23 cellular contexts compared by ENCODE assay signal in the genomic region with DNA sequence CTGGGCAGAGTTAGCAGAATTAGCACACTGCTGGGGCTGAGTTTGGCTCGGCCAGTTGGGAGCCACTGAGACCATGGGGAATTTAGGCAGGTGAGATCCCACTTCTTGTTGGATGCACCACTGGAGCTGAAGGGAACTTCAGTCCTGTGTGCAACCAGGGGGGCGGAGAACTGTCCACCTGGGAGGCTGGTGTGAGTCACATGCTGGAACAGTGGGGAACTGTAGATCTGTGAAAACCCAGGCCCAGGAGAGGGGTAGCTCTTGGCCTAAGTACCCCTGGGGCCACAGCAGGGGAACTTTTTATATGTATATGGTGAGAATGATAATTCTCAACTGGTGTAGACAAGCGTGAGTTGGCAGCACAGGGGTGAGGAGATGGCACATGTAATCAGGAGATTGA.
"Had no signal": no experiment of that assay in that cellular context is flagged by ENCODE, and none has a peak within 500 bp of the region (broad histone marks: within the 10 kb centered on the region; RNA-seq: fewer than 3 reads in every experiment).

No MANE protein-coding gene starts in this region.

- H3K4me3 ChIP-seq: MG63, SJSA1, SK-N-MC had no signal

- DNase-seq: IMR-90, Karpas-422, KG1, MG63, NCI-H1092, NCI-H1105 treated with DMSO at 0.1 percent for 48 hours, NCI-H1417 treated with DMSO at 0.1 percent for 48 hours, NCI-H146, NCI-H1694 treated with DMSO at 0.1 percent for 48 hours, NCI-H1930, NCI-H2081, NCI-H2107, NCI-H2227 treated with DMSO at 0.1 percent for 48 hours, NCI-H524, NCI-H526 treated with DMSO at 0.1 percent for 48 hours, NCI-H774, Right ventricle myocardium superior, RPMI8226, SIG-M5 had no signal

- H3K27me3 ChIP-seq: MG63, SJSA1 had no signal

- ATAC-seq: HepG2 had no signal

- H3K36me3 ChIP-seq: MG63, SJSA1 had no signal

- H3K9me3 ChIP-seq: MG63, SJSA1 had no signal

- H3K4me1 ChIP-seq: SJSA1 had no signal

- H3K27ac ChIP-seq: SJSA1, SK-N-MC had no signal

- FAIRE-seq: HepG2, RCC 7860 had no signal
